5 cellular contexts compared by ENCODE assay signal in genomic region chr4:67447873-67448272, GRCh38.
A peak's percentile ranks its signal among the peaks of the same experiment; 100 is the strongest.
TF ChIP-seq lines count a peak whose summit lies in the region.

No MANE protein-coding gene starts in this region.

TF ChIP-seq in HEK293, 187 proteins besides CTCF, POLR2A, EP300 and RAD21:
- TF ChIP-seq ZNF501 (tag by site-specific recombination; IDR thresholded peaks at IDR 0.05) (no peak), ZNF146 (tag by site-specific recombination; IDR thresholded peaks at IDR 0.05) (peak; percentile 70)

TF ChIP-seq in GM12878, 131 proteins besides CTCF, POLR2A, EP300 and RAD21 (continues in another document):
- TF ChIP-seq SUZ12 (IDR thresholded peaks at IDR 0.05; ENCODE audit: unreplicated experiment) (no peak), BHLHE40 (IDR thresholded peaks at IDR 0.05; ENCODE audit: borderline replicate concordance in 1 of 2, low read depth in 2 of 2, low read length in 1 of 2) (no peak), ZBED1 (IDR thresholded peaks at IDR 0.05; ENCODE audit: borderline replicate concordance) (no peak), EGR1 (IDR thresholded peaks at IDR 0.05; ENCODE audit: borderline replicate concordance in 1 of 2, low read depth in 2 of 2, low read length in 2 of 2) (no peak), PKNOX1 (IDR thresholded peaks at IDR 0.05) (no peak), REST (IDR thresholded peaks at IDR 0.05; ENCODE audit: low read depth, low read length) (no peak), ZNF384 (IDR thresholded peaks at IDR 0.05; ENCODE audit: borderline replicate concordance, low read depth, low read length) (no peak)

TF ChIP-seq in K562, 482 proteins besides CTCF, POLR2A, EP300 and RAD21:
- no peak for TF ChIP-seq ZNF57 (CRISPR knock-in tag; IDR thresholded peaks at IDR 0.05)
- TF ChIP-seq MTA1 (IDR thresholded peaks at IDR 0.05; ENCODE audit: borderline replicate concordance), result no peak
- TF ChIP-seq ZNF277 (CRISPR knock-in tag; IDR thresholded peaks at IDR 0.05; ENCODE audit: borderline replicate concordance), result no peak
- TF ChIP-seq ZNF146 (CRISPR knock-in tag; IDR thresholded peaks at IDR 0.05; ENCODE audit: unreplicated experiment), result peak; percentile 92
- TF ChIP-seq RBM25 (IDR thresholded peaks at IDR 0.05; ENCODE audit: low read depth, low read length, severe bottlenecking), result peak; percentile 75
- TF ChIP-seq MYNN (IDR thresholded peaks at IDR 0.05), result no peak
- TF ChIP-seq MYNN (CRISPR knock-in tag; IDR thresholded peaks at IDR 0.05), result no peak
- peak; percentile 49; the same call in 1 of the 2 replicates for TF ChIP-seq BCOR (IDR thresholded peaks at IDR 0.05)
- TF ChIP-seq NKRF (IDR thresholded peaks at IDR 0.05; ENCODE audit: borderline replicate concordance), result no peak
- TF ChIP-seq RNF2 (IDR thresholded peaks at IDR 0.05), result no peak

TF ChIP-seq in H1, 55 proteins besides CTCF, POLR2A, EP300 and RAD21:
- TF ChIP-seq KDM1A (IDR thresholded peaks at IDR 0.05; ENCODE audit: borderline replicate concordance, low read length), result 0 out of 2 replicates have a peak, but pooled peaks have one; percentile 23
- no peak for TF ChIP-seq BRCA1 (IDR thresholded peaks at IDR 0.05; ENCODE audit: low read depth, low read length)
- no peak for TF ChIP-seq FOSL1 (IDR thresholded peaks at IDR 0.05; ENCODE audit: insufficient read depth, low read depth, low read length)
- no peak for TF ChIP-seq CEBPB (IDR thresholded peaks at IDR 0.05; ENCODE audit: low read depth, low read length)

TF ChIP-seq in WTC11, 78 proteins besides CTCF, POLR2A, EP300 and RAD21:
- no peak for TF ChIP-seq FOXP1 (CRISPR knock-in tag; IDR thresholded peaks at IDR 0.05; ENCODE audit: borderline replicate concordance)
- TF ChIP-seq USF2 (CRISPR knock-in tag; IDR thresholded peaks at IDR 0.05), result no peak
- TF ChIP-seq TCF7 (CRISPR knock-in tag; IDR thresholded peaks at IDR 0.05; ENCODE audit: low read depth), result no peak
- no peak for TF ChIP-seq ZNF232 (CRISPR knock-in tag; IDR thresholded peaks at IDR 0.05)
- TF ChIP-seq ZNF138 (CRISPR knock-in tag; conservative IDR thresholded peaks at IDR 0.05), result no peak
- TF ChIP-seq ZNF423 (CRISPR knock-in tag; IDR thresholded peaks at IDR 0.05), result no peak
- no peak for TF ChIP-seq SOX15 (CRISPR knock-in tag; IDR thresholded peaks at IDR 0.05)
- TF ChIP-seq MAX (CRISPR knock-in tag; IDR thresholded peaks at IDR 0.05), result no peak
- no peak for TF ChIP-seq PREB (CRISPR knock-in tag; IDR thresholded peaks at IDR 0.05; ENCODE audit: borderline replicate concordance)
- no peak for TF ChIP-seq CBFB (CRISPR knock-in tag; IDR thresholded peaks at IDR 0.05; ENCODE audit: low read depth)
- no peak for TF ChIP-seq IRF2 (CRISPR knock-in tag; IDR thresholded peaks at IDR 0.05; ENCODE audit: borderline replicate concordance, low read depth)
TF ChIP-seq in WTC11: peak in this region for 0.
